Comparison of ENCODE assay signal across 10 cellular contexts in the genomic region with DNA sequence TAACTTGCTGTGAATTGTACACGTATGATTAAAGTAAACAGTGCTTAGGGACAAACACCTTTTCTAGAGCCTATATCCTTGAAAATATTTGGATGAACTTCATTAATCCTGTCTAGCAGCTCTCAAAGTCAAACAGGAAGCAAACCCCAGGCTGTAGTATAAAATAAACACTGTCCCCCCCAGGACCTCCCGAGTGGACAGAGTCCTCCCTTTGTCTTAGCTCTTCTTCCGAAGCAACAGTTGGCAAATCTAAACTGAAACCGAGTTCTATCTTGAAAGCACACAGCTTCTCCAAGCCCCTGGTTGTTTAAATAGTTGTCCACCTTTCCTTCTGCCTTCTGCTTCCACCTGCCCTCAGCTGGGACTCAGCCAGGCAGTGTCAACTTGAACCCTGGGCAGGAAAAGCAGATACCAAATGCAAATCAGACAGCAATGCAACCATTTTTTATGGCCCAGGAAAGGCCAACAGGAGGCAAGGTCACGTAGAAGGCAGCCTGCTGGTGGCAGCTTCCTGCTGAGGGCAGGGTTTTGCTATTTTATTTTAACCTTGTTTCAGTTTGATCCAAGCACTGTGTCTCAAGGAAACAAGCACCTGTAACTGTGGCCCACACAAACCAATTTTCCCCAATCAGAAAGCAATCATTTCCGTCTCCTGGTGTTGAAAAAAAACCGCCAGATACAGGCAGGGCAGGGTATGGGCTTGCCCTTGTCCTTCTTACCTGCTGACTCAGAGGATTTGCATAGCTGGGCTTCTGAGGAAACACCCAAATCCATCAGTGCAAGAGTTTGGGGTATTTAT.
A peak's percentile ranks its signal among the peaks of the same experiment; 100 is the strongest.
DNase-seq lines count a peak whose midpoint lies in the region; ATAC-seq and TF ChIP-seq lines count a peak whose summit lies in the region.
"Had no signal": no experiment of that assay in that cellular context is flagged by ENCODE, and none has a peak within 500 bp of the region (broad histone marks: within the 10 kb centered on the region; RNA-seq: fewer than 3 reads in every experiment).

No MANE protein-coding gene starts in this region.

- H3K36me3 ChIP-seq in upper lobe of left lung: no peaks in the 10 kb centered on the region

- H3K27ac Mint-ChIP-seq in activated naive CD8-positive, alpha-beta T cell treated with anti-CD3 and anti-CD28 coated beads for 36 hours: peak overlapping the region; percentile 44
- H3K27ac Mint-ChIP-seq: CD4-positive, CD25-positive, alpha-beta regulatory T cell had no signal

- no peaks in the 10 kb centered on the region for H3K36me3 Mint-ChIP-seq in activated naive CD8-positive, alpha-beta T cell treated with anti-CD3 and anti-CD28 coated beads for 36 hours
- H3K36me3 Mint-ChIP-seq: CD4-positive, CD25-positive, alpha-beta regulatory T cell had no signal

- H3K27me3 Mint-ChIP-seq in activated naive CD8-positive, alpha-beta T cell treated with anti-CD3 and anti-CD28 coated beads for 36 hours: peaks cover 3% of the 10 kb centered on the region
- H3K27me3 Mint-ChIP-seq: CD4-positive, CD25-positive, alpha-beta regulatory T cell had no signal

- H3K9me3 ChIP-seq in upper lobe of left lung: no peaks in the 10 kb centered on the region

- TF ChIP-seq EP300 in upper lobe of left lung (IDR thresholded peaks at IDR 0.05): no peak

- no peak for TF ChIP-seq POLR2A in upper lobe of left lung (IDR thresholded peaks at IDR 0.05)
- no peak for TF ChIP-seq POLR2A in erythroblast (IDR thresholded peaks at IDR 0.05; ENCODE audit: low read length)

- H3K27me3 ChIP-seq in upper lobe of left lung: no peaks in the 10 kb centered on the region

- 41 to 52% methylated on average over 7 of the region's 7 CpGs for WGBS in upper lobe of left lung, 2 donors

- H3K27ac ChIP-seq in upper lobe of left lung: no peak overlapping the region
- H3K27ac ChIP-seq: HL-60 had no signal

- ATAC-seq in GM19438 (IDR thresholded peaks at IDR 0.05; ENCODE audit: low read depth, unreplicated experiment) (peak; percentile 67), HG03432 (IDR thresholded peaks at IDR 0.05; ENCODE audit: unreplicated experiment) (peak; percentile 79), upper lobe of left lung (ENCODE audit: low FRiP score in 2 of 2) (no peak), Right ventricle myocardium inferior (no peak)

- no peak overlapping the region for H3K4me3 ChIP-seq in upper lobe of left lung

- H3K9me3 Mint-ChIP-seq in activated naive CD8-positive, alpha-beta T cell treated with anti-CD3 and anti-CD28 coated beads for 36 hours: no peaks in the 10 kb centered on the region

- DNase-seq in DMS153 (lab: John Stamatoyannopoulos, UW): peak; percentile 78
- DNase-seq in activated naive CD8-positive, alpha-beta T cell treated with anti-CD3 and anti-CD28 coated beads for 36 hours: no peak
- DNase-seq in upper lobe of left lung: no peak
- DNase-seq in erythroblast (lab: John Stamatoyannopoulos, UW): no peak
- no peak for DNase-seq in Right ventricle myocardium inferior (ENCODE audit: missing footprints)
- DNase-seq in DMS79 (lab: John Stamatoyannopoulos, UW): no peak
- DNase-seq: CD4-positive, CD25-positive, alpha-beta regulatory T cell had no signal

- intact Hi-C loops in Right ventricle myocardium inferior (cut with DNase I): no loop called here

- no peaks in the 10 kb centered on the region for H3K4me1 Mint-ChIP-seq in activated naive CD8-positive, alpha-beta T cell treated with anti-CD3 and anti-CD28 coated beads for 36 hours
- H3K4me1 Mint-ChIP-seq: CD4-positive, CD25-positive, alpha-beta regulatory T cell had no signal

- no peak for TF ChIP-seq CTCF in upper lobe of left lung (IDR thresholded peaks at IDR 0.05)

- peaks cover 0 to 5% (median 0%) of the 10 kb centered on the region in 4 donors for H3K4me1 ChIP-seq in upper lobe of left lung

- no peak overlapping the region for H3K4me3 Mint-ChIP-seq in activated naive CD8-positive, alpha-beta T cell treated with anti-CD3 and anti-CD28 coated beads for 36 hours
- H3K4me3 Mint-ChIP-seq: CD4-positive, CD25-positive, alpha-beta regulatory T cell had no signal

Comparison
In these comparisons a context has a peak if more than half of its experiments do, and no peak if none do; other contexts are left out.
1. ATAC-seq: peak in GM19438 (single experiment) and HG03432 (single experiment); none in upper lobe of left lung (0 of 2) and Right ventricle myocardium inferior (single experiment).